ENCODE assay signal across 27 cellular contexts in the genomic region with DNA sequence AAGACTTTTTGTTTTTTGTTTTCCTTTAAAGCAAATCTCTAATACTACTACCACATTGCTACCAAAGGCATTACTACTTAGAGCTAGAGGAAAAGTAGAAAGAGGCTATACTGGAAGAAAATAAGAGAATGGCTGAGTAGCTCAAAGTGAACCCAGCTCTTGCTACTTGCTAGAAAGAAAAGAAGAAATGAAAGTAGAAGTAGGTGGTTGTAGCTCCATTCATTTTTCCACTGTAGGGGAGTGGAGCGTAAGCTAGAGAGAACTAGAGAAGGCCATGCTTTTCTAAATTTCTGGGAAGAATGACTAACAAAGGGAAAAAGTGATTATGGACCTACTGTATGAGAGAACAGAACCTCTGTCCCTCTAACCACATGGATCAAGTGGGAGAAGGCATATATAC.
"Had no signal": no experiment of that assay in that cellular context is flagged by ENCODE, and none has a peak within 500 bp of the region (broad histone marks: within the 10 kb centered on the region; RNA-seq: fewer than 3 reads in every experiment).

No MANE protein-coding gene starts in this region.

- H3K36me3 Mint-ChIP-seq: immature natural killer cell; natural killer cell treated with Interleukin-12 subunit alpha and Interleukin-12 subunit beta and Interleukin-15 and Interleukin-18, amount 100 ng/mL, for 72 hours had no signal

- H3K27ac Mint-ChIP-seq: dendritic cell treated with granulocyte-macrophage colony-stimulating factor and Interleukin-4, amounts not matched to agents 40 ng/mL and 50 ng/mL, for 4 days; immature natural killer cell; naive B cell; natural killer cell treated with Interleukin-12 subunit alpha and Interleukin-12 subunit beta and Interleukin-15 and Interleukin-18, amount 100 ng/mL, for 72 hours; type B pancreatic cell had no signal

- H3K4me3 Mint-ChIP-seq: dendritic cell treated with granulocyte-macrophage colony-stimulating factor and Interleukin-4, amounts not matched to agents 40 ng/mL and 50 ng/mL, for 4 days; immature natural killer cell; naive B cell; natural killer cell treated with Interleukin-12 subunit alpha and Interleukin-12 subunit beta and Interleukin-15 and Interleukin-18, amount 100 ng/mL, for 72 hours; neural crest cell; type B pancreatic cell had no signal

- H3K4me1 ChIP-seq: colonic mucosa, esophagus muscularis mucosa, lower lobe of right lung, pancreas, stomach, testis, tibial artery had no signal

- ATAC-seq: left ventricle myocardium superior; lower lobe of right lung; mucosa of descending colon; natural killer cell treated with Interleukin-12 subunit alpha and Interleukin-12 subunit beta and Interleukin-15 and Interleukin-18, amount 100 ng/mL, for 72 hours; pancreas; sciatic nerve had no signal

- H3K9me3 ChIP-seq: colonic mucosa, esophagus muscularis mucosa, lower lobe of right lung, mucosa of descending colon, neutrophil, pancreas, stomach, testis, tibial artery had no signal

- DNase-seq: colonic mucosa; effector memory CD4-positive, alpha-beta T cell; foreskin melanocyte; hypothalamus; immature natural killer cell; islet precursor cell; left ventricle myocardium superior; lower lobe of right lung; mucosa of descending colon; naive B cell; pancreas; stimulated activated CD4-positive, alpha-beta T cell treated with anti-CD3 and anti-CD28 coated beads, Interleukin-12 subunit alpha, Interleukin-12 subunit beta, amount 100 ng/mL, for 4 hours; stimulated activated CD4-positive, alpha-beta T cell treated with anti-CD3 and anti-CD28 coated beads, Interleukin-1b, Interleukin-23, amount 100 ng/mL, for 48 hours; stimulated activated CD4-positive, alpha-beta T cell treated with anti-CD3 and anti-CD28 coated beads, Interleukin-4, amount 100 ng/mL, for 1 hour; stimulated activated CD8-positive, alpha-beta memory T cell treated with anti-CD3 and anti-CD28 coated beads, Interleukin-4, amount 100 ng/mL, for 48 hours; stimulated activated naive CD4-positive, alpha-beta T cell treated with Interleukin-2 at 50 U/mL for 16 hours; stomach; testis; tibial artery had no signal

- H3K27me3 ChIP-seq: colonic mucosa, esophagus muscularis mucosa, neutrophil, pancreas, stomach, testis, tibial artery had no signal

- H3K36me3 ChIP-seq: colonic mucosa, esophagus muscularis mucosa, lower lobe of right lung, neutrophil, pancreas, stomach, tibial artery had no signal

- H3K4me3 ChIP-seq: colonic mucosa, esophagus muscularis mucosa, lower lobe of right lung, mucosa of descending colon, pancreas, smooth muscle cell, stomach, testis, tibial artery had no signal

- H3K27me3 Mint-ChIP-seq: dendritic cell treated with granulocyte-macrophage colony-stimulating factor and Interleukin-4, amounts not matched to agents 40 ng/mL and 50 ng/mL, for 4 days; naive B cell; natural killer cell treated with Interleukin-12 subunit alpha and Interleukin-12 subunit beta and Interleukin-15 and Interleukin-18, amount 100 ng/mL, for 72 hours; type B pancreatic cell had no signal

- H3K4me1 Mint-ChIP-seq: immature natural killer cell, neural crest cell had no signal

- H3K27ac ChIP-seq: colonic mucosa, esophagus muscularis mucosa, lower lobe of right lung, neutrophil, pancreas, stomach, testis, tibial artery had no signal
